ENCODE assay signal across 8 cellular contexts in the genomic region with DNA sequence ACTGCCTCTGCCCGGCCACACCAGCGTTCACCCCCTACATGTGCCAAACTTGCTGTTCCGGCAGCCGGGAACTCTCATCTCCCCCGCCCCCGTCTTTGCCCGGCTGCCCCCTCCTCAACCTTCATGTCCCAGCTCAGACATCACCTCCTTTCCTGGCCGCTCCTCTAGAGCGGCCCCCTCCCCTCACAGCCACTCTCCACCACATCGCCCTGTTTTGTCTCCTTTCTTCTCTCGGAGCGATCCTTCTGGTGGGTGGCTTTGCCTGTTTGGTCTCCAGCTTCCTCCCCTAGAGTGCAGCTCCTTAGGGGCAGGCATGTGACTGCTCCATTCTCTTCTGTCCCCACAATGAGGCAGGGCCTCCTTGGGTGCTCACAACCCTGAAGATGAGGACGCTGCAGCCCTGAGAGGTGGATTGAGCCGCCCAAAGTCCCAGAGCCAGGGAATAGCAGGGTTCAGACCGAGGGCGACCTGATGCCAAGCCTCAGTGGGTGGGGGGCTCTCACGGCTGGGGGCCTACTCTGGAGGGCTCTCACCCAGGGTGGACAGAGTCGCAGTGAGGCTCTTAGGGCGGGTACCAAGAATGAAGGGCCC. TPM values are rescaled to one million over a fixed set of nuclear protein-coding genes. Genes with fewer than 3 reads are reported as not detected.
DNase-seq lines count a peak whose midpoint lies in the region; ATAC-seq and TF ChIP-seq lines count a peak whose summit lies in the region.

No MANE protein-coding gene starts in this region.

- H3K79me2 ChIP-seq in GM23248 (ENCODE audit: insufficient read depth): peaks cover 83% of the 10 kb centered on the region

- H3K36me3 ChIP-seq in GM23248 (ENCODE audit: low read depth) (no peaks in the 10 kb centered on the region), spleen (peaks cover 0 to 16% (median 0%) of the 10 kb centered on the region in 6 donors)

- in situ Hi-C loops in GM23248 (cut with MboI): no loop called here

- no peak for ATAC-seq in GM19452 (IDR thresholded peaks at IDR 0.05; ENCODE audit: unreplicated experiment)
- ATAC-seq in GM18502 (IDR thresholded peaks at IDR 0.05; ENCODE audit: poor library complexity, unreplicated experiment): no peak

- WGBS in GM23248 (ENCODE audit: low coverage in 1 of 2, low lambda C conversion rate in 2 of 2, missing lambda C conversion rate in 2 of 2), 2 experiments: 42 to 65% methylated on average over 11 to 19 of the region's 19 CpGs
- WGBS in spleen, 5 donors: 28 to 35% (median 32%) methylated on average over 17 to 19 of the region's 19 CpGs

- peaks cover 30% of the 10 kb centered on the region for H3F3A ChIP-seq in GM23248 (ENCODE audit: insufficient read depth)

- H2AFZ ChIP-seq in GM23248: peak overlapping the region; percentile 64

- peak overlapping the region; percentile 62 for H3K4me3 ChIP-seq in GM23248
- H3K4me3 ChIP-seq in foreskin fibroblast (ENCODE audit: low read depth in 1 of 2, low read length in 2 of 2): peak overlapping the region; percentile 25 to 30
- peak overlapping the region in 7 of 8 donors; percentile 9 to 65 (median 26) for H3K4me3 ChIP-seq in spleen

- intact Hi-C loops in spleen (cut with DNase I; ENCODE audit: low total_unique reads): loop anchor here (5.0 kb wide), 1 partner anchor 73 kb away; no protein-coding TSS in a partner anchor

- TF ChIP-seq POLR2A in spleen (IDR thresholded peaks at IDR 0.05): no peak

- no peaks in the 10 kb centered on the region for H3K27me3 ChIP-seq in GM23248 (replicated peaks; ENCODE audit: insufficient read depth)
- no peaks in the 10 kb centered on the region for H3K27me3 ChIP-seq in spleen (replicated peaks in 1 of 7)

- no peaks in the 10 kb centered on the region for H3K9me3 ChIP-seq in GM23248 (ENCODE audit: low read depth)
- no peaks in the 10 kb centered on the region for H3K9me3 ChIP-seq in spleen

- H3K4me2 ChIP-seq in GM23248 (ENCODE audit: unreplicated experiment): peak overlapping the region; percentile 88

- peak overlapping the region; percentile 97 for H3K27ac ChIP-seq in GM23248
- peak overlapping the region; percentile 97 for H3K27ac ChIP-seq in VCaP
- H3K27ac ChIP-seq in spleen: peak overlapping the region; percentile 59 to 97 (median 94)

- H3K9ac ChIP-seq in GM23248: peak overlapping the region; percentile 84

- no peaks in the 10 kb centered on the region for H4K20me1 ChIP-seq in GM23248 (ENCODE audit: insufficient read depth)

- no peak for TF ChIP-seq CTCF in VCaP (conservative IDR thresholded peaks at IDR 0.05)
- no peak for TF ChIP-seq CTCF in foreskin fibroblast (IDR thresholded peaks at IDR 0.05; ENCODE audit: low read depth, low read length)
- TF ChIP-seq CTCF in spleen (IDR thresholded peaks at IDR 0.05 in 8 of 11, conservative IDR thresholded peaks at IDR 0.05 in 3 of 11): peak in 1 of 11 experiments; percentile 42

- H3K4me1 ChIP-seq in GM23248 (ENCODE audit: insufficient read depth): peaks cover 47% of the 10 kb centered on the region
- H3K4me1 ChIP-seq in spleen: peaks cover 82 to 99% (median 96%) of the 10 kb centered on the region in 6 donors

- no peak for DNase-seq in GM23248
- no peak for DNase-seq in foreskin fibroblast
- peak; percentile 80 for DNase-seq in spleen
- no peak for DNase-seq in NCI-H2029 (lab: John Stamatoyannopoulos, UW)
- DNase-seq in iPS-NIHi7 (ENCODE audit: extremely low spot score): no peak

- H3K9me2 ChIP-seq in GM23248 (ENCODE audit: insufficient read depth): no peaks in the 10 kb centered on the region

RNA-seq across cellular contexts. Expression of a gene that starts 44.9 kb away (rescaled TPM):
- total RNA-seq in GM23248 (2014; rRNA removed; shearing (Covaris generic)): 100 and 124 TPM in 2 replicates
- 82.3 and 84.2 TPM in 2 replicates for polyA plus RNA-seq in GM23248 (2016; fragmentation: Nextera tagmentation; extraction: Ambion mirVana)
- total RNA-seq in spleen: 100 to 1,000 TPM in 5 of 7 donors, 10 to 100 TPM in 2; 95.3 to 142 (median 124) TPM
- 10 to 100 TPM; 17.2 to 44.4 (median 24.1) TPM for polyA plus RNA-seq in spleen
